ENCODE assay signal across 12 cellular contexts in genomic region chr6:28496099-28496779, GRCh38. TPM values are rescaled to one million over a fixed set of nuclear protein-coding genes. Genes with fewer than 3 reads are reported as not detected.
A peak's percentile ranks its signal among the peaks of the same experiment; 100 is the strongest.
DNase-seq lines count a peak whose midpoint lies in the region; ATAC-seq, FAIRE-seq and TF ChIP-seq lines count a peak whose summit lies in the region.
"Had no signal": no experiment of that assay in that cellular context is flagged by ENCODE, and none has a peak within 500 bp of the region (broad histone marks: within the 10 kb centered on the region; RNA-seq: fewer than 3 reads in every experiment).

No MANE protein-coding gene starts in this region.

- H3K4me3 Mint-ChIP-seq in progenitor cell of endocrine pancreas (ENCODE audit: low read depth): no peak overlapping the region

- FAIRE-seq in bronchial epithelial cell (lab: Jason Lieb, UNC): no peak

- H3K36me3 Mint-ChIP-seq in progenitor cell of endocrine pancreas (ENCODE audit: insufficient read depth): no peaks in the 10 kb centered on the region

- no peak overlapping the region for H3K4me3 ChIP-seq in bronchial epithelial cell (ENCODE audit: low read depth, low read length)

- no peaks in the 10 kb centered on the region for H3K36me3 ChIP-seq in bronchial epithelial cell (ENCODE audit: control insufficient read depth, insufficient read depth, low read length)
- H3K36me3 ChIP-seq: brain microvascular endothelial cell had no signal

- H3K9me3 Mint-ChIP-seq in progenitor cell of endocrine pancreas (ENCODE audit: low read depth): no peaks in the 10 kb centered on the region

- no peaks in the 10 kb centered on the region for H3K27me3 Mint-ChIP-seq in progenitor cell of endocrine pancreas

- H3K27ac Mint-ChIP-seq in progenitor cell of endocrine pancreas: no peak overlapping the region

- peak; percentile 23 for DNase-seq in NCI-H1105 treated with DMSO at 0.1 percent for 48 hours (lab: John Stamatoyannopoulos, UW)
- DNase-seq in NCI-H1105 (lab: John Stamatoyannopoulos, UW): no peak
- peak; percentile 17 for DNase-seq in NCI-H1694 treated with DMSO at 0.1 percent for 48 hours (lab: John Stamatoyannopoulos, UW)
- DNase-seq in bronchial epithelial cell (ENCODE audit: low read depth): peak; percentile 8
- no peak for DNase-seq in progenitor cell of endocrine pancreas (ENCODE audit: low spot score, unreplicated experiment)
- no peak for DNase-seq in RPMI8226
- DNase-seq in activated naive CD4-positive, alpha-beta T cell treated with anti-CD3 and anti-CD28 coated beads, Interleukin-2, amount 50 U/mL, for 16 hours: no peak
- DNase-seq: brain microvascular endothelial cell, NCI-H2029 had no signal

- ATAC-seq in HG03460 (IDR thresholded peaks at IDR 0.05; ENCODE audit: unreplicated experiment): no peak

- no peak for TF ChIP-seq CTCF in bronchial epithelial cell (IDR thresholded peaks at IDR 0.05; ENCODE audit: insufficient read depth, low read length, severe bottlenecking)
- peak; percentile 39 for TF ChIP-seq CTCF in progenitor cell of endocrine pancreas (IDR thresholded peaks at IDR 0.05; ENCODE audit: unreplicated experiment)

- H3K27me3 ChIP-seq in bronchial epithelial cell (ENCODE audit: control insufficient read depth, insufficient read depth, low read length): no peaks in the 10 kb centered on the region
- H3K27me3 ChIP-seq: brain microvascular endothelial cell had no signal

- H3K4me1 Mint-ChIP-seq in progenitor cell of endocrine pancreas (ENCODE audit: low read depth): peaks cover 5% of the 10 kb centered on the region

RNA-seq across cellular contexts. Expression of gene GPX6, which starts 19.4 kb away (rescaled TPM):
- total RNA-seq in bronchial epithelial cell (not detected in 2 replicates), progenitor cell of endocrine pancreas (not detected in 2 replicates)
- total RNA-seq: glomerular endothelial cell, skeletal muscle tissue had no signal

RNA-seq across cellular contexts. Expression of gene GPX5, which starts 29.4 kb away (rescaled TPM):
- total RNA-seq in bronchial epithelial cell (not detected in 2 replicates), progenitor cell of endocrine pancreas (not detected in 2 replicates)
- total RNA-seq: glomerular endothelial cell, skeletal muscle tissue had no signal

RNA-seq across cellular contexts. Expression of gene ZSCAN23, which starts 52.9 kb away (rescaled TPM):
- total RNA-seq in bronchial epithelial cell: 2.4 and 2.8 TPM in 2 replicates
- 21.4 and 22.6 TPM in 2 replicates for total RNA-seq in progenitor cell of endocrine pancreas

Comparison
In these comparisons a context has a peak if more than half of its experiments do, and no peak if none do; other contexts are left out.
1. DNase-seq: peak in NCI-H1105 treated with DMSO at 0.1 percent for 48 hours (single experiment), NCI-H1694 treated with DMSO at 0.1 percent for 48 hours (single experiment) and bronchial epithelial cell (single experiment); none in NCI-H1105 (single experiment), progenitor cell of endocrine pancreas (single experiment), RPMI8226 (single experiment) and activated naive CD4-positive, alpha-beta T cell treated with anti-CD3 and anti-CD28 coated beads, Interleukin-2, amount 50 U/mL, for 16 hours (single experiment).